Comparison of ENCODE assay signal across 9 cellular contexts in the genomic region with DNA sequence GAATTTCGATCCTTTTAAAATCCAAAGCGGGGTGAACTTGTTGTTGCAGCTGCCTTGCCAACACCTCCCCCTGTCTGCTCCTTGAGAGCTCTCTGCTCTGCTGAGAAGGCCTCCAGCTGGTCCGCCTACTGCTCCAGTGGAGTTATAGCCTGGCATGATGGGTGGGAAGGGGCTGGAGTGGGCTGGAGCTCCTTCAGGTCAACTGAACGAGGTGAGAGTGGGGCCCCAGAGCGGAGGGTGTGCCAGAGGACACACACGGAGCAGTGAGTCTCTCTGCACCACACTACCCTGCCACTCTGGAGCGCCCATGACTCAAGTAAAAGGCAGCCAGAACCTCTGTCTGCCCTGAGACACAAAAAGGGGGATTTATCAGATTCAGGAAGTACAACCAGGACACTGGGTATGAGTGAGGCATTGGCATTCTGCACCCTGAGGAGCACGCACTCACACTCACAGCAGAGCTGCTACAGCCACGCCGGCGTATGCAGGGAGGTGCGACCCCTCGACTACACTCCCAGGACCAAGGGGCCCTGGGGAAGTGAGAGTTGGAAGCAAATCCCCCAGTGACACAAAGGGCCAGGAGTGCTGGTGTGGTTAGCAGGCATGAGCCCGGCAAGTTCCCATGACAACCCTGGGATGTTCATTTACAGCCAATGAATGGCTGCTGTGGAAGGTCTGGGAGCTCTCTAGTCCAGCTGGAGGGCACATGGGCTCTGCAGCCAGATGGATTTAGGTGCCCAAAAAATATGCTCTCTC. TPM values are rescaled to one million over a fixed set of nuclear protein-coding genes. Genes with fewer than 3 reads are reported as not detected.
DNase-seq lines count a peak whose midpoint lies in the region; ATAC-seq and TF ChIP-seq lines count a peak whose summit lies in the region.
"Had no signal": no experiment of that assay in that cellular context is flagged by ENCODE, and none has a peak within 500 bp of the region (broad histone marks: within the 10 kb centered on the region; RNA-seq: fewer than 3 reads in every experiment).

No MANE protein-coding gene starts in this region.

- no peaks in the 10 kb centered on the region for H3K9me3 Mint-ChIP-seq in WTC11
- H3K9me3 Mint-ChIP-seq in stimulated activated memory B cell treated with anti-CD40 and anti-IgM and Interleukin-4, amounts not matched to agents 10 μg/mL and 1 μg/mL and 100 μg/mL, for 72 hours: no peaks in the 10 kb centered on the region

- no peak overlapping the region for H3K4me3 ChIP-seq in left ventricle myocardium inferior
- H3K4me3 ChIP-seq: right lobe of liver had no signal

- H3K27ac Mint-ChIP-seq in WTC11: peak overlapping the region; percentile 53
- H3K27ac Mint-ChIP-seq in stimulated activated memory B cell treated with anti-CD40 and anti-IgM and Interleukin-4, amounts not matched to agents 10 μg/mL and 1 μg/mL and 100 μg/mL, for 72 hours: peak overlapping the region; percentile 27

- H3K27me3 ChIP-seq in left ventricle myocardium inferior (ENCODE audit: low read depth): no peaks in the 10 kb centered on the region
- H3K27me3 ChIP-seq: right lobe of liver had no signal

- H3K36me3 ChIP-seq in left ventricle myocardium inferior: peaks cover 63% of the 10 kb centered on the region

- peaks cover 8% of the 10 kb centered on the region for H3K4me1 Mint-ChIP-seq in WTC11
- H3K4me1 Mint-ChIP-seq in stimulated activated memory B cell treated with anti-CD40 and anti-IgM and Interleukin-4, amounts not matched to agents 10 μg/mL and 1 μg/mL and 100 μg/mL, for 72 hours: peaks cover 20% of the 10 kb centered on the region

- DNase-seq in HCEC 1CT (peak; percentile 89), WTC11 (ENCODE audit: low spot score) (no peak), left ventricle myocardium inferior (no peak), putamen (ENCODE audit: low spot score) (no peak), COR-L47 (lab: John Stamatoyannopoulos, UW) (no peak)
- no peak for DNase-seq in central memory CD4-positive, alpha-beta T cell
- DNase-seq: right lobe of liver had no signal

- ATAC-seq in WTC11 (no peak), HG02798 (IDR thresholded peaks at IDR 0.05; ENCODE audit: poor library complexity, unreplicated experiment) (no peak)
- ATAC-seq in stimulated activated memory B cell treated with anti-CD40 and anti-IgM and Interleukin-4, amounts not matched to agents 10 μg/mL and 1 μg/mL and 100 μg/mL, for 72 hours: no peak

- TF ChIP-seq CTCF in WTC11 (IDR thresholded peaks at IDR 0.05): no peak
- TF ChIP-seq CTCF in left ventricle myocardium inferior (IDR thresholded peaks at IDR 0.05; ENCODE audit: borderline replicate concordance): no peak

- intact Hi-C loops in left ventricle myocardium inferior (cut with micrococcal nuclease): no loop called here

- H3K27ac ChIP-seq in left ventricle myocardium inferior (replicated peaks): peak overlapping the region; percentile 64

- CTCF ChIA-PET in WTC11 (lab: Charles Lee): interaction anchor here (1.2 to 7.0 kb wide), 4 partner anchors 9 to 68 kb away, joined by 3 to 72 read pairs (median 20); no protein-coding TSS in a partner anchor

- H3K27me3 Mint-ChIP-seq in WTC11 (ENCODE audit: low read depth): no peaks in the 10 kb centered on the region
- H3K27me3 Mint-ChIP-seq in stimulated activated memory B cell treated with anti-CD40 and anti-IgM and Interleukin-4, amounts not matched to agents 10 μg/mL and 1 μg/mL and 100 μg/mL, for 72 hours: no peaks in the 10 kb centered on the region

- peaks cover 35% of the 10 kb centered on the region for H3K36me3 Mint-ChIP-seq in WTC11
- peaks cover 71% of the 10 kb centered on the region for H3K36me3 Mint-ChIP-seq in stimulated activated memory B cell treated with anti-CD40 and anti-IgM and Interleukin-4, amounts not matched to agents 10 μg/mL and 1 μg/mL and 100 μg/mL, for 72 hours

- no peaks in the 10 kb centered on the region for H3K9me3 ChIP-seq in left ventricle myocardium inferior (replicated peaks)
- H3K9me3 ChIP-seq: right lobe of liver had no signal

- POLR2A ChIA-PET in WTC11 (lab: Charles Lee): no interaction called here

- H3K4me1 ChIP-seq in left ventricle myocardium inferior: peaks cover 45% of the 10 kb centered on the region
- H3K4me1 ChIP-seq: right lobe of liver had no signal

- no peak overlapping the region for H3K4me3 Mint-ChIP-seq in WTC11
- H3K4me3 Mint-ChIP-seq in stimulated activated memory B cell treated with anti-CD40 and anti-IgM and Interleukin-4, amounts not matched to agents 10 μg/mL and 1 μg/mL and 100 μg/mL, for 72 hours: no peak overlapping the region

TF ChIP-seq in WTC11, 78 proteins besides CTCF, POLR2A, EP300 and RAD21 (continues in another document):
- TF ChIP-seq, protein P1, sequence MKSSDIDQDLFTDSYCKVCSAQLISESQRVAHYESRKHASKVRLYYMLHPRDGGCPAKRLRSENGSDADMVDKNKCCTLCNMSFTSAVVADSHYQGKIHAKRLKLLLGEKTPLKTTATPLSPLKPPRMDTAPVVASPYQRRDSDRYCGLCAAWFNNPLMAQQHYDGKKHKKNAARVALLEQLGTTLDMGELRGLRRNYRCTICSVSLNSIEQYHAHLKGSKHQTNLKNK (CRISPR knock-in tag; IDR thresholded peaks at IDR 0.05): no peak
- TF ChIP-seq TCF7 (CRISPR knock-in tag; IDR thresholded peaks at IDR 0.05; ENCODE audit: low read depth) (no peak), IRF2 (CRISPR knock-in tag; IDR thresholded peaks at IDR 0.05; ENCODE audit: borderline replicate concordance, low read depth) (no peak), ZBTB21 (CRISPR knock-in tag; IDR thresholded peaks at IDR 0.05; ENCODE audit: borderline replicate concordance) (no peak), KAT7 (CRISPR knock-in tag; IDR thresholded peaks at IDR 0.05; ENCODE audit: borderline replicate concordance) (no peak)
- TF ChIP-seq, protein P2, sequence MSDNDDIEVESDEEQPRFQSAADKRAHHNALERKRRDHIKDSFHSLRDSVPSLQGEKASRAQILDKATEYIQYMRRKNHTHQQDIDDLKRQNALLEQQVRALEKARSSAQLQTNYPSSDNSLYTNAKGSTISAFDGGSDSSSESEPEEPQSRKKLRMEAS (CRISPR knock-in tag; IDR thresholded peaks at IDR 0.05): no peak
- TF ChIP-seq, protein P3, sequence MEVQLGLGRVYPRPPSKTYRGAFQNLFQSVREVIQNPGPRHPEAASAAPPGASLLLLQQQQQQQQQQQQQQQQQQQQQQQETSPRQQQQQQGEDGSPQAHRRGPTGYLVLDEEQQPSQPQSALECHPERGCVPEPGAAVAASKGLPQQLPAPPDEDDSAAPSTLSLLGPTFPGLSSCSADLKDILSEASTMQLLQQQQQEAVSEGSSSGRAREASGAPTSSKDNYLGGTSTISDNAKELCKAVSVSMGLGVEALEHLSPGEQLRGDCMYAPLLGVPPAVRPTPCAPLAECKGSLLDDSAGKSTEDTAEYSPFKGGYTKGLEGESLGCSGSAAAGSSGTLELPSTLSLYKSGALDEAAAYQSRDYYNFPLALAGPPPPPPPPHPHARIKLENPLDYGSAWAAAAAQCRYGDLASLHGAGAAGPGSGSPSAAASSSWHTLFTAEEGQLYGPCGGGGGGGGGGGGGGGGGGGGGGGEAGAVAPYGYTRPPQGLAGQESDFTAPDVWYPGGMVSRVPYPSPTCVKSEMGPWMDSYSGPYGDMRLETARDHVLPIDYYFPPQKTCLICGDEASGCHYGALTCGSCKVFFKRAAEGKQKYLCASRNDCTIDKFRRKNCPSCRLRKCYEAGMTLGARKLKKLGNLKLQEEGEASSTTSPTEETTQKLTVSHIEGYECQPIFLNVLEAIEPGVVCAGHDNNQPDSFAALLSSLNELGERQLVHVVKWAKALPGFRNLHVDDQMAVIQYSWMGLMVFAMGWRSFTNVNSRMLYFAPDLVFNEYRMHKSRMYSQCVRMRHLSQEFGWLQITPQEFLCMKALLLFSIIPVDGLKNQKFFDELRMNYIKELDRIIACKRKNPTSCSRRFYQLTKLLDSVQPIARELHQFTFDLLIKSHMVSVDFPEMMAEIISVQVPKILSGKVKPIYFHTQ (CRISPR knock-in tag; IDR thresholded peaks at IDR 0.05): no peak
- TF ChIP-seq, protein P4, sequence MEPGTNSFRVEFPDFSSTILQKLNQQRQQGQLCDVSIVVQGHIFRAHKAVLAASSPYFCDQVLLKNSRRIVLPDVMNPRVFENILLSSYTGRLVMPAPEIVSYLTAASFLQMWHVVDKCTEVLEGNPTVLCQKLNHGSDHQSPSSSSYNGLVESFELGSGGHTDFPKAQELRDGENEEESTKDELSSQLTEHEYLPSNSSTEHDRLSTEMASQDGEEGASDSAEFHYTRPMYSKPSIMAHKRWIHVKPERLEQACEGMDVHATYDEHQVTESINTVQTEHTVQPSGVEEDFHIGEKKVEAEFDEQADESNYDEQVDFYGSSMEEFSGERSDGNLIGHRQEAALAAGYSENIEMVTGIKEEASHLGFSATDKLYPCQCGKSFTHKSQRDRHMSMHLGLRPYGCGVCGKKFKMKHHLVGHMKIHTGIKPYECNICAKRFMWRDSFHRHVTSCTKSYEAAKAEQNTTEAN (CRISPR knock-in tag; IDR thresholded peaks at IDR 0.05): no peak
- TF ChIP-seq, protein P5, sequence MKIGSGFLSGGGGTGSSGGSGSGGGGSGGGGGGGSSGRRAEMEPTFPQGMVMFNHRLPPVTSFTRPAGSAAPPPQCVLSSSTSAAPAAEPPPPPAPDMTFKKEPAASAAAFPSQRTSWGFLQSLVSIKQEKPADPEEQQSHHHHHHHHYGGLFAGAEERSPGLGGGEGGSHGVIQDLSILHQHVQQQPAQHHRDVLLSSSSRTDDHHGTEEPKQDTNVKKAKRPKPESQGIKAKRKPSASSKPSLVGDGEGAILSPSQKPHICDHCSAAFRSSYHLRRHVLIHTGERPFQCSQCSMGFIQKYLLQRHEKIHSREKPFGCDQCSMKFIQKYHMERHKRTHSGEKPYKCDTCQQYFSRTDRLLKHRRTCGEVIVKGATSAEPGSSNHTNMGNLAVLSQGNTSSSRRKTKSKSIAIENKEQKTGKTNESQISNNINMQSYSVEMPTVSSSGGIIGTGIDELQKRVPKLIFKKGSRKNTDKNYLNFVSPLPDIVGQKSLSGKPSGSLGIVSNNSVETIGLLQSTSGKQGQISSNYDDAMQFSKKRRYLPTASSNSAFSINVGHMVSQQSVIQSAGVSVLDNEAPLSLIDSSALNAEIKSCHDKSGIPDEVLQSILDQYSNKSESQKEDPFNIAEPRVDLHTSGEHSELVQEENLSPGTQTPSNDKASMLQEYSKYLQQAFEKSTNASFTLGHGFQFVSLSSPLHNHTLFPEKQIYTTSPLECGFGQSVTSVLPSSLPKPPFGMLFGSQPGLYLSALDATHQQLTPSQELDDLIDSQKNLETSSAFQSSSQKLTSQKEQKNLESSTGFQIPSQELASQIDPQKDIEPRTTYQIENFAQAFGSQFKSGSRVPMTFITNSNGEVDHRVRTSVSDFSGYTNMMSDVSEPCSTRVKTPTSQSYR (CRISPR knock-in tag; IDR thresholded peaks at IDR 0.05): no peak

RNA-seq across cellular contexts. Expression of a gene that starts 28.0 kb away (rescaled TPM):
- 32.0 to 45.2 TPM (median 41.5 TPM) in 3 replicates for total RNA-seq in WTC11 (2021)
- total RNA-seq in left ventricle myocardium inferior: 10.6 TPM

RNA-seq across cellular contexts. Expression of a gene that starts 34.3 kb away (rescaled TPM):
- total RNA-seq in WTC11 (2021) (17.8 to 24.7 TPM (median 20.4 TPM) in 3 replicates), left ventricle myocardium inferior (69.8 TPM)

RNA-seq across cellular contexts. Expression of a gene that starts 45.2 kb away (rescaled TPM):
- total RNA-seq in WTC11 (2021): 22.1 to 29.3 TPM (median 26.9 TPM) in 3 replicates
- 1.9 TPM for total RNA-seq in left ventricle myocardium inferior

RNA-seq across cellular contexts. Expression of a gene that starts 46.3 kb away (rescaled TPM):
- total RNA-seq in WTC11 (2021) (49.1 to 56.3 TPM (median 49.3 TPM) in 3 replicates), left ventricle myocardium inferior (53.6 TPM)
